8 cellular contexts compared by ENCODE assay signal in the genomic region with DNA sequence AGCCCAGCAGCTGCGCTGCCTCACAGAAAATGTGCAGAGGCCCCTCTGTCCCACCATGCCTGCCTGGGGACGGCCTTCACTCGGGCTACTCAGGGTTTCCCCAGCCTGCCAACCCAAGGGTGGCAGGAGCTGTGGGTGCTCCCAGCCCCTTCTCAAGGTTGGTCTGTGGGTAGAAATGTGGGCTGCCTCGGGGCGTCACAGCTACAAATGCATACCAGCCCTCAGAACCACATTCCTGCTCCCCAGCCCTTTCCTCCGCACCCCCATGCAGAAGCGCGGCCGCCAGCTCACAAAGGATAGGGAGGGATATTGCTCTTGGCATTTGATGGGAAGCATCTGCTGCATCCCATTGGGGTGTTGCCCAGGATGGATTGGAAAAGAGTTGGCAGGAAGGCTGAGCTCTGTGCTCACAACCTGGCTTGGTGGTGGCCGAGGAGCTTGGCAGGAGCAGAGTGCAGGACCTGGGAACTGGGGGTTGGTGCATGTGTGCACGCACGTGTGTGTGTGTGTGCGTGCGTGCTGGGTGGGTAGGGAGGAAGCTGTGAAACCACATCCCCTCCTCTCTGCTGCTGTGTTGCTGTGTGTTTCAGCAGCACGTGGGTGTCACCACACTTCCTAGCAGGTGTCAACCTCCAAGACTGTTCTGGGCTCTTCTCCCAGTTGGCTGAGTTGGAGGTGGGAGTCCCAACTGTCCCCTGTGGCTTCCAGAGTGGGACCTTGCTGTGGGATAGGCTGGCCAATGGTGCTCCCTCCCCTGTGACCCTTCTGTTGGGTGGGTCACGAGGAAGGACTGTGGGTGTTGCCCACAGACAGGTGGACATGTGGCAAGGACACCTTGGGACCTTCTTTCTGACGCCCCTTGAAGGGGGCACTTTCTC.
DNase-seq lines count a peak whose midpoint lies in the region; ATAC-seq, FAIRE-seq and TF ChIP-seq lines count a peak whose summit lies in the region.

No MANE protein-coding gene starts in this region.

- no peaks in the 10 kb centered on the region for H3K27me3 Mint-ChIP-seq in astrocyte (ENCODE audit: low read depth, unreplicated experiment)

- H3K4me3 ChIP-seq in GM12865 (ENCODE audit: low read depth, low read length) = peak overlapping the region; percentile 58
- H3K4me3 ChIP-seq in astrocyte (ENCODE audit: insufficient read depth, low read depth, low read length) = no peak overlapping the region

- H3K27me3 ChIP-seq in astrocyte (ENCODE audit: insufficient read depth, low read length) = no peaks in the 10 kb centered on the region

- H3K79me2 ChIP-seq in astrocyte (ENCODE audit: insufficient read depth, low read length) = peaks cover 88% of the 10 kb centered on the region

- no peak for FAIRE-seq in astrocyte (lab: Jason Lieb, UNC)

- H3K4me1 Mint-ChIP-seq in astrocyte (ENCODE audit: low read depth, unreplicated experiment) = peaks cover 50% of the 10 kb centered on the region

- DNase-seq in GM12865 (ENCODE audit: low read depth) = peak; percentile 97
- DNase-seq in T-helper 1 cell = peak; percentile 66 to 97 (median 78)
- peak; percentile 57 for DNase-seq in astrocyte (ENCODE audit: low read depth)
- peak; percentile 69 for DNase-seq in medulla oblongata (ENCODE audit: extremely low spot score)
- peak; percentile 77 to 94 (median 85) for DNase-seq in stimulated activated naive CD4-positive, alpha-beta T cell (lab: John Stamatoyannopoulos, UW)
- DNase-seq in NCI-H2227 treated with DMSO at 0.1 percent for 48 hours (lab: John Stamatoyannopoulos, UW) = no peak

- H3K9ac ChIP-seq in astrocyte (ENCODE audit: low read length) = no peak overlapping the region

- no peak for TF ChIP-seq CTCF in GM12865 (IDR thresholded peaks at IDR 0.05; ENCODE audit: insufficient read depth, low read depth, low read length, missing control alignments)
- no peak for TF ChIP-seq CTCF in astrocyte (IDR thresholded peaks at IDR 0.05; ENCODE audit: insufficient read depth, low read depth, low read length)

- no peak overlapping the region for H2AFZ ChIP-seq in astrocyte (ENCODE audit: low read depth, low read length)

- H3K9me3 Mint-ChIP-seq in astrocyte (ENCODE audit: unreplicated experiment) = no peaks in the 10 kb centered on the region

- peaks cover 9% of the 10 kb centered on the region for H3K36me3 Mint-ChIP-seq in astrocyte (ENCODE audit: low read depth, unreplicated experiment)

- H3K4me2 ChIP-seq in astrocyte (ENCODE audit: low read length) = peak overlapping the region; percentile 1

- ATAC-seq in HG02798 (IDR thresholded peaks at IDR 0.05; ENCODE audit: poor library complexity, unreplicated experiment) (peak; percentile 43), GM21528 (IDR thresholded peaks at IDR 0.05; ENCODE audit: low FRiP score, unreplicated experiment) (no peak)

- no peak overlapping the region for H3K4me3 Mint-ChIP-seq in astrocyte (ENCODE audit: unreplicated experiment)

- no peak overlapping the region for H3K27ac Mint-ChIP-seq in astrocyte (ENCODE audit: unreplicated experiment)

- no peaks in the 10 kb centered on the region for H3K9me3 ChIP-seq in astrocyte (ENCODE audit: insufficient read depth, low read depth, low read length)

- H3K27ac ChIP-seq in astrocyte (ENCODE audit: low read depth, low read length) = peak overlapping the region; percentile 1

- H3K4me1 ChIP-seq in astrocyte (ENCODE audit: insufficient read depth, low read length) = peaks cover 50% of the 10 kb centered on the region

- H3K36me3 ChIP-seq in astrocyte (ENCODE audit: insufficient read depth, low read length) = no peaks in the 10 kb centered on the region

- peaks cover 96% of the 10 kb centered on the region for H4K20me1 ChIP-seq in astrocyte (ENCODE audit: insufficient read depth, low read length)
